Comparison of ENCODE assay signal across 15 cellular contexts in the genomic region with DNA sequence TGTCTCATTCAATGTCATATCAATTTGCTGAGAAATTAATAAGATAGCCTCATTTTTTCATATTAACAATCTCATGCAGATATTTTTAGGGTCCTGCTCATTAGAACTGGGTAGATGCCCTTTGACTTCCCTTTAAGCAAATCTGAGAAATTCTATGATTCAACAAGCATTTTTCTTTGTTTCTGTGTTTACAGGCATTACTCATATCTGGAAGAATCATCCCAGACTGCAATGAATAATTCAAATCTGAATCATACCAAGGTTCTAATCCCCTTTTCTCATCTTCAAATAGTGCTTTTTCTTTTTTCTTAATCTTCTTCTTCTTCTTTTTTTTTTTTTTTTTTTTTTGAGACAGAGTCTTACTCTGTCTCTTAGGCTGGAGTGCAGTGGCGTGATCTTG.
DNase-seq lines count a peak whose midpoint lies in the region; ATAC-seq and TF ChIP-seq lines count a peak whose summit lies in the region.
"Had no signal": no experiment of that assay in that cellular context is flagged by ENCODE, and none has a peak within 500 bp of the region (broad histone marks: within the 10 kb centered on the region; RNA-seq: fewer than 3 reads in every experiment).

No MANE protein-coding gene starts in this region.

- H3K4me1 ChIP-seq in suprapubic skin = no peaks in the 10 kb centered on the region
- H3K4me1 ChIP-seq: gastrocnemius medialis, tibial artery had no signal

- peak; percentile 70 for DNase-seq in GM03348 (ENCODE audit: low spot score)
- peak; percentile 48 for DNase-seq in NCI-H226
- DNase-seq in dermis blood vessel endothelial cell = peak; percentile 41
- DNase-seq in omental fat pad (ENCODE audit: low spot score) = no peak
- DNase-seq in suprapubic skin (ENCODE audit: low spot score in 2 of 2) = no peak
- no peak for DNase-seq in stimulated activated CD4-positive, alpha-beta T cell treated with anti-CD3 and anti-CD28 coated beads, Interleukin-2, amount 100 ng/mL, for 48 hours
- DNase-seq in occipital lobe (lab: John Stamatoyannopoulos, UW) = no peak
- DNase-seq: activated CD4-positive, alpha-beta T cell treated with anti-CD3 and anti-CD28 coated beads, Interleukin-2, amount 50 U/mL, for 4 hours; activated gamma-delta T cell treated with Interleukin-2 at 50 U/mL for 16 hours; Calu3; gastrocnemius medialis; NCI-H1930; tibial artery had no signal

- ATAC-seq in omental fat pad (ENCODE audit: low FRiP score) = peak; percentile 74
- no peak for ATAC-seq in GM18909 (IDR thresholded peaks at IDR 0.05; ENCODE audit: poor library complexity, unreplicated experiment)
- ATAC-seq: gastrocnemius medialis; natural killer cell treated with Interleukin-12 subunit alpha and Interleukin-12 subunit beta and Interleukin-15 and Interleukin-18, amount 100 ng/mL, for 72 hours had no signal

- no peaks in the 10 kb centered on the region for H3K9me3 ChIP-seq in suprapubic skin
- H3K9me3 ChIP-seq: gastrocnemius medialis, tibial artery had no signal

- no peak for TF ChIP-seq CTCF in omental fat pad (IDR thresholded peaks at IDR 0.05)
- TF ChIP-seq CTCF in suprapubic skin (IDR thresholded peaks at IDR 0.05) = no peak

- TF ChIP-seq POLR2A in suprapubic skin (IDR thresholded peaks at IDR 0.05) = no peak

- no peak overlapping the region for H3K4me3 ChIP-seq in suprapubic skin
- H3K4me3 ChIP-seq: gastrocnemius medialis, tibial artery had no signal

- H3K27me3 ChIP-seq in suprapubic skin = peaks cover 13% of the 10 kb centered on the region

- H3K27ac ChIP-seq in suprapubic skin = no peak overlapping the region
- H3K27ac ChIP-seq: gastrocnemius medialis, tibial artery had no signal

- 79% methylated on average over 1 of the region's 1 CpG for WGBS in suprapubic skin

- no peak for TF ChIP-seq EP300 in suprapubic skin (IDR thresholded peaks at IDR 0.05)

- H3K36me3 ChIP-seq in suprapubic skin = no peaks in the 10 kb centered on the region
- H3K36me3 ChIP-seq: gastrocnemius medialis, tibial artery had no signal

Comparison
In these comparisons a context has a peak if more than half of its experiments do, and no peak if none do; other contexts are left out.
1. DNase-seq: peak in GM03348 (single experiment), NCI-H226 (single experiment) and dermis blood vessel endothelial cell (single experiment); none in omental fat pad (single experiment), suprapubic skin (0 of 2), stimulated activated CD4-positive, alpha-beta T cell treated with anti-CD3 and anti-CD28 coated beads, Interleukin-2, amount 100 ng/mL, for 48 hours (0 of 2) and occipital lobe (single experiment).